8 cellular contexts compared by ENCODE assay signal in genomic region chr1:207589506-207589905, GRCh38. TPM values are rescaled to one million over a fixed set of nuclear protein-coding genes. Genes with fewer than 3 reads are reported as not detected.
"Had no signal": no experiment of that assay in that cellular context is flagged by ENCODE, and none has a peak within 500 bp of the region (broad histone marks: within the 10 kb centered on the region; RNA-seq: fewer than 3 reads in every experiment).

No MANE protein-coding gene starts in this region.

RNA-seq across cellular contexts. Expression of gene CR1L, which starts 55.4 kb away (rescaled TPM):
- total RNA-seq: suprapubic skin, temporal lobe, testis, thoracic aorta, transverse colon, upper lobe of right lung, ureter, vagina had no signal
